Comparison of ENCODE assay signal across 1 cellular context in the genomic region with DNA sequence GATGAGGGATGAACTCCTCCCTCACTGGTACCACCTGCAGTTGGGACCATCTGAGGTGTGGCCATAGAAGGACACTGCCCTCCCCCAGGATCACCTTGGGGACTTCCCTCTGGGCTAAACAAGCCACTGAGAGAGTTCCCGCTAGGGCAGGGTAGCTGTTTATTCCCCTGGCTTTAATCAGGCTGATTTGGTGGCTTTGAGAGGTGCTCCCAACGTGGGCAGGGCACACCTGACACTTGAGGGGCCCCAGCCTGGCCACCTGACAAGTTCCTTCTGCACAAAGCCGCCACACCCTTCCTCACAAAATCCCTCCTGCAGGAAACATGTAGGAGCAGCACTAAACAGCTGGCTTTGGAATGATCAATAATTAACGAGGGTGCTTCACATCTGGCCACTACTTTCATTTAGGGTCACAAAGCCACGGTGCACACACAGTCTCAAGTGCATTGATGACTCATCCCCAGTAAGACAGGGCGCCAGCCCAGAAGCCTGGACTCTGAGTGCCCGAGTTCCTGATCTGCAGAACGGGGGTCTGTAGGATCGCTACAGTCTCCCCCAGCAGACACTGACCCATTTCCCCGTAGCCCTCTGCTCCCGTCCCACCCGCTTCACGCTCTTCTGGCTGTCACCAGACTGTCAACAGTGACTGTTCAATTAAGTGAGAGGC.
TF ChIP-seq lines count a peak whose summit lies in the region.

No MANE protein-coding gene starts in this region.

TF ChIP-seq in GM23338, 12 proteins besides CTCF, POLR2A, EP300 and RAD21 (continued from another document):
- TF ChIP-seq, protein P1, sequence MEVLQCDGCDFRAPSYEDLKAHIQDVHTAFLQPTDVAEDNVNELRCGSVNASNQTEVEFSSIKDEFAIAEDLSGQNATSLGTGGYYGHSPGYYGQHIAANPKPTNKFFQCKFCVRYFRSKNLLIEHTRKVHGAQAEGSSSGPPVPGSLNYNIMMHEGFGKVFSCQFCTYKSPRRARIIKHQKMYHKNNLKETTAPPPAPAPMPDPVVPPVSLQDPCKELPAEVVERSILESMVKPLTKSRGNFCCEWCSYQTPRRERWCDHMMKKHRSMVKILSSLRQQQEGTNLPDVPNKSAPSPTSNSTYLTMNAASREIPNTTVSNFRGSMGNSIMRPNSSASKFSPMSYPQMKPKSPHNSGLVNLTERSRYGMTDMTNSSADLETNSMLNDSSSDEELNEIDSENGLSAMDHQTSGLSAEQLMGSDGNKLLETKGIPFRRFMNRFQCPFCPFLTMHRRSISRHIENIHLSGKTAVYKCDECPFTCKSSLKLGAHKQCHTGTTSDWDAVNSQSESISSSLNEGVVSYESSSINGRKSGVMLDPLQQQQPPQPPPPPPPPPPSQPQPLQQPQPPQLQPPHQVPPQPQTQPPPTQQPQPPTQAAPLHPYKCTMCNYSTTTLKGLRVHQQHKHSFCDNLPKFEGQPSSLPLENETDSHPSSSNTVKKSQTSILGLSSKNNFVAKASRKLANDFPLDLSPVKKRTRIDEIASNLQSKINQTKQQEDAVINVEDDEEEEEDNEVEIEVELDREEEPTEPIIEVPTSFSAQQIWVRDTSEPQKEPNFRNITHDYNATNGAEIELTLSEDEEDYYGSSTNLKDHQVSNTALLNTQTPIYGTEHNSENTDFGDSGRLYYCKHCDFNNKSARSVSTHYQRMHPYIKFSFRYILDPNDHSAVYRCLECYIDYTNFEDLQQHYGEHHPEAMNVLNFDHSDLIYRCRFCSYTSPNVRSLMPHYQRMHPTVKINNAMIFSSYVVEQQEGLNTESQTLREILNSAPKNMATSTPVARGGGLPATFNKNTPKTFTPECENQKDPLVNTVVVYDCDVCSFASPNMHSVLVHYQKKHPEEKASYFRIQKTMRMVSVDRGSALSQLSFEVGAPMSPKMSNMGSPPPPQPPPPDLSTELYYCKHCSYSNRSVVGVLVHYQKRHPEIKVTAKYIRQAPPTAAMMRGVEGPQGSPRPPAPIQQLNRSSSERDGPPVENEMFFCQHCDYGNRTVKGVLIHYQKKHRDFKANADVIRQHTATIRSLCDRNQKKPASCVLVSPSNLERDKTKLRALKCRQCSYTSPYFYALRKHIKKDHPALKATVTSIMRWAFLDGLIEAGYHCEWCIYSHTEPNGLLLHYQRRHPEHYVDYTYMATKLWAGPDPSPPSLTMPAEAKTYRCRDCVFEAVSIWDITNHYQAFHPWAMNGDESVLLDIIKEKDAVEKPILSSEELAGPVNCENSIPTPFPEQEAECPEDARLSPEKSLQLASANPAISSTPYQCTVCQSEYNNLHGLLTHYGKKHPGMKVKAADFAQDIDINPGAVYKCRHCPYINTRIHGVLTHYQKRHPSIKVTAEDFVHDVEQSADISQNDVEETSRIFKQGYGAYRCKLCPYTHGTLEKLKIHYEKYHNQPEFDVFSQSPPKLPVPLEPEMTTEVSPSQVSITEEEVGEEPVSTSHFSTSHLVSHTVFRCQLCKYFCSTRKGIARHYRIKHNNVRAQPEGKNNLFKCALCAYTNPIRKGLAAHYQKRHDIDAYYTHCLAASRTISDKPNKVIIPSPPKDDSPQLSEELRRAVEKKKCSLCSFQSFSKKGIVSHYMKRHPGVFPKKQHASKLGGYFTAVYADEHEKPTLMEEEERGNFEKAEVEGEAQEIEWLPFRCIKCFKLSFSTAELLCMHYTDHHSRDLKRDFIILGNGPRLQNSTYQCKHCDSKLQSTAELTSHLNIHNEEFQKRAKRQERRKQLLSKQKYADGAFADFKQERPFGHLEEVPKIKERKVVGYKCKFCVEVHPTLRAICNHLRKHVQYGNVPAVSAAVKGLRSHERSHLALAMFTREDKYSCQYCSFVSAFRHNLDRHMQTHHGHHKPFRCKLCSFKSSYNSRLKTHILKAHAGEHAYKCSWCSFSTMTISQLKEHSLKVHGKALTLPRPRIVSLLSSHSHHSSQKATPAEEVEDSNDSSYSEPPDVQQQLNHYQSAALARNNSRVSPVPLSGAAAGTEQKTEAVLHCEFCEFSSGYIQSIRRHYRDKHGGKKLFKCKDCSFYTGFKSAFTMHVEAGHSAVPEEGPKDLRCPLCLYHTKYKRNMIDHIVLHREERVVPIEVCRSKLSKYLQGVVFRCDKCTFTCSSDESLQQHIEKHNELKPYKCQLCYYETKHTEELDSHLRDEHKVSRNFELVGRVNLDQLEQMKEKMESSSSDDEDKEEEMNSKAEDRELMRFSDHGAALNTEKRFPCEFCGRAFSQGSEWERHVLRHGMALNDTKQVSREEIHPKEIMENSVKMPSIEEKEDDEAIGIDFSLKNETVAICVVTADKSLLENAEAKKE (CRISPR knock-in tag; IDR thresholded peaks at IDR 0.05): no peak
- TF ChIP-seq ZNF114 (CRISPR knock-in tag; IDR thresholded peaks at IDR 0.05): no peak
- no peak for TF ChIP-seq ZNF331 (CRISPR knock-in tag; IDR thresholded peaks at IDR 0.05; ENCODE audit: low read depth)
- TF ChIP-seq JUNB (IDR thresholded peaks at IDR 0.05; ENCODE audit: unreplicated experiment): no peak
- TF ChIP-seq, protein P2, sequence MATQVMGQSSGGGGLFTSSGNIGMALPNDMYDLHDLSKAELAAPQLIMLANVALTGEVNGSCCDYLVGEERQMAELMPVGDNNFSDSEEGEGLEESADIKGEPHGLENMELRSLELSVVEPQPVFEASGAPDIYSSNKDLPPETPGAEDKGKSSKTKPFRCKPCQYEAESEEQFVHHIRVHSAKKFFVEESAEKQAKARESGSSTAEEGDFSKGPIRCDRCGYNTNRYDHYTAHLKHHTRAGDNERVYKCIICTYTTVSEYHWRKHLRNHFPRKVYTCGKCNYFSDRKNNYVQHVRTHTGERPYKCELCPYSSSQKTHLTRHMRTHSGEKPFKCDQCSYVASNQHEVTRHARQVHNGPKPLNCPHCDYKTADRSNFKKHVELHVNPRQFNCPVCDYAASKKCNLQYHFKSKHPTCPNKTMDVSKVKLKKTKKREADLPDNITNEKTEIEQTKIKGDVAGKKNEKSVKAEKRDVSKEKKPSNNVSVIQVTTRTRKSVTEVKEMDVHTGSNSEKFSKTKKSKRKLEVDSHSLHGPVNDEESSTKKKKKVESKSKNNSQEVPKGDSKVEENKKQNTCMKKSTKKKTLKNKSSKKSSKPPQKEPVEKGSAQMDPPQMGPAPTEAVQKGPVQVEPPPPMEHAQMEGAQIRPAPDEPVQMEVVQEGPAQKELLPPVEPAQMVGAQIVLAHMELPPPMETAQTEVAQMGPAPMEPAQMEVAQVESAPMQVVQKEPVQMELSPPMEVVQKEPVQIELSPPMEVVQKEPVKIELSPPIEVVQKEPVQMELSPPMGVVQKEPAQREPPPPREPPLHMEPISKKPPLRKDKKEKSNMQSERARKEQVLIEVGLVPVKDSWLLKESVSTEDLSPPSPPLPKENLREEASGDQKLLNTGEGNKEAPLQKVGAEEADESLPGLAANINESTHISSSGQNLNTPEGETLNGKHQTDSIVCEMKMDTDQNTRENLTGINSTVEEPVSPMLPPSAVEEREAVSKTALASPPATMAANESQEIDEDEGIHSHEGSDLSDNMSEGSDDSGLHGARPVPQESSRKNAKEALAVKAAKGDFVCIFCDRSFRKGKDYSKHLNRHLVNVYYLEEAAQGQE (IDR thresholded peaks at IDR 0.05; ENCODE audit: unreplicated experiment): no peak
- TF ChIP-seq STAT1 (IDR thresholded peaks at IDR 0.05; ENCODE audit: unreplicated experiment): no peak
- TF ChIP-seq NANOG (IDR thresholded peaks at IDR 0.05; ENCODE audit: borderline replicate concordance): no peak
- no peak for TF ChIP-seq CREB1 (CRISPR knock-in tag; IDR thresholded peaks at IDR 0.05; ENCODE audit: low read depth)
- TF ChIP-seq, protein P3, sequence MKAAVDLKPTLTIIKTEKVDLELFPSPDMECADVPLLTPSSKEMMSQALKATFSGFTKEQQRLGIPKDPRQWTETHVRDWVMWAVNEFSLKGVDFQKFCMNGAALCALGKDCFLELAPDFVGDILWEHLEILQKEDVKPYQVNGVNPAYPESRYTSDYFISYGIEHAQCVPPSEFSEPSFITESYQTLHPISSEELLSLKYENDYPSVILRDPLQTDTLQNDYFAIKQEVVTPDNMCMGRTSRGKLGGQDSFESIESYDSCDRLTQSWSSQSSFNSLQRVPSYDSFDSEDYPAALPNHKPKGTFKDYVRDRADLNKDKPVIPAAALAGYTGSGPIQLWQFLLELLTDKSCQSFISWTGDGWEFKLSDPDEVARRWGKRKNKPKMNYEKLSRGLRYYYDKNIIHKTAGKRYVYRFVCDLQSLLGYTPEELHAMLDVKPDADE (IDR thresholded peaks at IDR 0.05): no peak
- TF ChIP-seq EZH2phosphoT487 (IDR thresholded peaks at IDR 0.05; ENCODE audit: unreplicated experiment): no peak
- no peak for TF ChIP-seq POLR2AphosphoS5 (IDR thresholded peaks at IDR 0.05; ENCODE audit: low read depth)
